21 cellular contexts compared by ENCODE assay signal in genomic region chr20:37558306-37558705, GRCh38. TPM values are rescaled to one million over a fixed set of nuclear protein-coding genes. Genes with fewer than 3 reads are reported as not detected.
DNase-seq lines count a peak whose midpoint lies in the region; TF ChIP-seq lines count a peak whose summit lies in the region.
"Had no signal": no experiment of that assay in that cellular context is flagged by ENCODE, and none has a peak within 500 bp of the region (broad histone marks: within the 10 kb centered on the region; RNA-seq: fewer than 3 reads in every experiment).

No MANE protein-coding gene starts in this region.

- no peak overlapping the region for H3K4me3 ChIP-seq in coronary artery
- H3K4me3 ChIP-seq: GM12878, GM23338, HAP-1 had no signal

- no peak for DNase-seq in activated naive CD4-positive, alpha-beta T cell treated with anti-CD3 and anti-CD28 coated beads, Interleukin-2, amount 10 ng/mL, durations not matched to agents 7 days and 5 days
- DNase-seq in activated naive CD4-positive, alpha-beta T cell treated with Interleukin-2 at 50 U/mL for 16 hours = no peak
- DNase-seq in coronary artery (ENCODE audit: low spot score) = peak; percentile 35
- DNase-seq in mesenteric fat pad (ENCODE audit: low spot score) = peak; percentile 64
- no peak for DNase-seq in glutamatergic neuron
- DNase-seq in activated CD4-positive, alpha-beta T cell treated with anti-CD3 and anti-CD28 coated beads, Interleukin-2, amount 10 ng/mL, durations not matched to agents 7 days and 5 days = no peak
- no peak for DNase-seq in retina
- DNase-seq: CD4-positive, CD25-positive, alpha-beta regulatory T cell; CD8-positive, alpha-beta T cell; DMS 273 treated with DMSO at 0.1 percent for 48 hours; DMS79; EL; GDM1; HFFc6 had no signal

- no peaks in the 10 kb centered on the region for H3K4me1 Mint-ChIP-seq in activated naive CD4-positive, alpha-beta T cell treated with anti-CD3 and anti-CD28 coated beads, Interleukin-2, amount 10 ng/mL, durations not matched to agents 7 days and 5 days
- no peaks in the 10 kb centered on the region for H3K4me1 Mint-ChIP-seq in glutamatergic neuron (ENCODE audit: low read depth, unreplicated experiment)
- H3K4me1 Mint-ChIP-seq in activated CD4-positive, alpha-beta T cell treated with anti-CD3 and anti-CD28 coated beads, Interleukin-2, amount 10 ng/mL, durations not matched to agents 7 days and 5 days = no peaks in the 10 kb centered on the region
- H3K4me1 Mint-ChIP-seq: CD4-positive, CD25-positive, alpha-beta regulatory T cell had no signal

- peak overlapping the region; percentile 49 for H3K27ac Mint-ChIP-seq in activated naive CD4-positive, alpha-beta T cell treated with anti-CD3 and anti-CD28 coated beads, Interleukin-2, amount 10 ng/mL, durations not matched to agents 7 days and 5 days
- H3K27ac Mint-ChIP-seq in glutamatergic neuron (ENCODE audit: unreplicated experiment) = no peak overlapping the region
- H3K27ac Mint-ChIP-seq in activated CD4-positive, alpha-beta T cell treated with anti-CD3 and anti-CD28 coated beads, Interleukin-2, amount 10 ng/mL, durations not matched to agents 7 days and 5 days = no peak overlapping the region
- H3K27ac Mint-ChIP-seq: CD4-positive, CD25-positive, alpha-beta regulatory T cell; CD8-positive, alpha-beta T cell; GM23338; HFFc6 had no signal

- TF ChIP-seq CTCF in coronary artery (IDR thresholded peaks at IDR 0.05) (no peak), glutamatergic neuron (IDR thresholded peaks at IDR 0.05; ENCODE audit: partially characterized antibody, unreplicated experiment) (no peak)

- no peaks in the 10 kb centered on the region for H3K9me3 Mint-ChIP-seq in activated naive CD4-positive, alpha-beta T cell treated with anti-CD3 and anti-CD28 coated beads, Interleukin-2, amount 10 ng/mL, durations not matched to agents 7 days and 5 days
- H3K9me3 Mint-ChIP-seq in glutamatergic neuron (ENCODE audit: unreplicated experiment) = peaks cover 4% of the 10 kb centered on the region
- H3K9me3 Mint-ChIP-seq in activated CD4-positive, alpha-beta T cell treated with anti-CD3 and anti-CD28 coated beads, Interleukin-2, amount 10 ng/mL, durations not matched to agents 7 days and 5 days = no peaks in the 10 kb centered on the region
- H3K9me3 Mint-ChIP-seq: CD8-positive, alpha-beta T cell; GM23338; HFFc6 had no signal

- H3K27ac ChIP-seq in coronary artery = no peak overlapping the region
- H3K27ac ChIP-seq: C4-2B had no signal

- CTCF ChIA-PET in activated naive CD4-positive, alpha-beta T cell treated with anti-CD3 and anti-CD28 coated beads, Interleukin-2, amount 10 ng/mL, durations not matched to agents 7 days and 5 days (lab: Charles Lee) = no interaction called here
- CTCF ChIA-PET in activated CD4-positive, alpha-beta T cell treated with anti-CD3 and anti-CD28 coated beads, Interleukin-2, amount 10 ng/mL, durations not matched to agents 7 days and 5 days (lab: Charles Lee) = no interaction called here

- H3K27me3 Mint-ChIP-seq in activated naive CD4-positive, alpha-beta T cell treated with anti-CD3 and anti-CD28 coated beads, Interleukin-2, amount 10 ng/mL, durations not matched to agents 7 days and 5 days = peaks cover 38% of the 10 kb centered on the region
- peaks cover 5% of the 10 kb centered on the region for H3K27me3 Mint-ChIP-seq in glutamatergic neuron (ENCODE audit: unreplicated experiment)
- H3K27me3 Mint-ChIP-seq in activated CD4-positive, alpha-beta T cell treated with anti-CD3 and anti-CD28 coated beads, Interleukin-2, amount 10 ng/mL, durations not matched to agents 7 days and 5 days = peaks cover 13% of the 10 kb centered on the region

- no peaks in the 10 kb centered on the region for H3K36me3 Mint-ChIP-seq in activated naive CD4-positive, alpha-beta T cell treated with anti-CD3 and anti-CD28 coated beads, Interleukin-2, amount 10 ng/mL, durations not matched to agents 7 days and 5 days
- peaks cover 4% of the 10 kb centered on the region for H3K36me3 Mint-ChIP-seq in glutamatergic neuron (ENCODE audit: unreplicated experiment)
- H3K36me3 Mint-ChIP-seq in activated CD4-positive, alpha-beta T cell treated with anti-CD3 and anti-CD28 coated beads, Interleukin-2, amount 10 ng/mL, durations not matched to agents 7 days and 5 days (ENCODE audit: low read depth) = no peaks in the 10 kb centered on the region
- H3K36me3 Mint-ChIP-seq: CD8-positive, alpha-beta T cell had no signal

- H3K4me3 Mint-ChIP-seq in activated naive CD4-positive, alpha-beta T cell treated with anti-CD3 and anti-CD28 coated beads, Interleukin-2, amount 10 ng/mL, durations not matched to agents 7 days and 5 days = no peak overlapping the region
- no peak overlapping the region for H3K4me3 Mint-ChIP-seq in glutamatergic neuron (ENCODE audit: unreplicated experiment)
- H3K4me3 Mint-ChIP-seq in activated CD4-positive, alpha-beta T cell treated with anti-CD3 and anti-CD28 coated beads, Interleukin-2, amount 10 ng/mL, durations not matched to agents 7 days and 5 days = no peak overlapping the region
- H3K4me3 Mint-ChIP-seq: CD4-positive, CD25-positive, alpha-beta regulatory T cell; CD8-positive, alpha-beta T cell; GM23338; HFFc6 had no signal

- POLR2A ChIA-PET in activated CD4-positive, alpha-beta T cell treated with anti-CD3 and anti-CD28 coated beads, Interleukin-2, amount 10 ng/mL, durations not matched to agents 7 days and 5 days (lab: Charles Lee) = no interaction called here

RNA-seq across cellular contexts. Expression of gene BLCAP, which starts 30.6 kb away (rescaled TPM):
- 148 TPM for total RNA-seq in mesenteric fat pad
- total RNA-seq in glutamatergic neuron (ENCODE audit: unreplicated experiment) = 97.2 TPM
- 10 to 100 TPM; 41.1 to 44.1 TPM for total RNA-seq in activated CD4-positive, alpha-beta T cell treated with anti-CD3 and anti-CD28 coated beads, Interleukin-2, amount 10 ng/mL, durations not matched to agents 7 days and 5 days

RNA-seq across cellular contexts. Expression of gene NNAT, which starts 37.3 kb away (rescaled TPM):
- total RNA-seq in mesenteric fat pad (27.3 TPM), glutamatergic neuron (ENCODE audit: unreplicated experiment) (1,047 TPM)
- total RNA-seq in activated CD4-positive, alpha-beta T cell treated with anti-CD3 and anti-CD28 coated beads, Interleukin-2, amount 10 ng/mL, durations not matched to agents 7 days and 5 days = under 1 TPM in 1 of 2 experiments, not detected in 1; 0.17 TPM
- total RNA-seq: A172; A673; Caco-2; CD4-positive, CD25-positive, alpha-beta regulatory T cell; CD8-positive, alpha-beta T cell; GM12878; HFFc6 had no signal

Comparison
In these comparisons a context has a peak if more than half of its experiments do, and no peak if none do; other contexts are left out.
1. DNase-seq: peak in coronary artery (single experiment) and mesenteric fat pad (single experiment); none in activated naive CD4-positive, alpha-beta T cell treated with anti-CD3 and anti-CD28 coated beads, Interleukin-2, amount 10 ng/mL, durations not matched to agents 7 days and 5 days (single experiment), activated naive CD4-positive, alpha-beta T cell treated with Interleukin-2 at 50 U/mL for 16 hours (single experiment), glutamatergic neuron (single experiment), activated CD4-positive, alpha-beta T cell treated with anti-CD3 and anti-CD28 coated beads, Interleukin-2, amount 10 ng/mL, durations not matched to agents 7 days and 5 days (single experiment) and retina (single experiment).
2. RNA of gene NNAT, which starts 37.3 kb away (total RNA-seq): 1,047 TPM in glutamatergic neuron (single experiment); 27.3 TPM in mesenteric fat pad (single experiment) and 0.17 TPM in activated CD4-positive, alpha-beta T cell treated with anti-CD3 and anti-CD28 coated beads, Interleukin-2, amount 10 ng/mL, durations not matched to agents 7 days and 5 days; every median in the first group is over 10 times any median in the second.